14 cellular contexts compared by ENCODE assay signal in the genomic region with DNA sequence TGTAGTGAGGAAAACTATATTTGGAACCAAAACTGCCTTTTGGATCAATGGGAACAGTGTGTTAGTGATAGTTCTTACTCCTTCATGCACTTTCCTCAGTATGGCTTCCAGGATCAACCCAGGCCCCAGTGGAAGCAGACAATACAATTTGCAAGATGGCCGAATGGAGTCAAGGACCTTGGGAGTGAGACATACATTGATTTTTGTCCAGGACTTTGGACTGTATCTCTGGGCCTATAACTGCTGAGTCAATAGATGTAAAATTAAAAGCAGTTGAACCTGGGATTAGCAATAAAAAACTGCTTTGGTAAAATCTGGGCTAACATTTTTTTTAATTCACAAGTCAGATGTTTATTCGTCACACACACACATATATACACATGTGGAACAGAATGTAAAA. TPM values are rescaled to one million over a fixed set of nuclear protein-coding genes. Genes with fewer than 3 reads are reported as not detected.
A peak's percentile ranks its signal among the peaks of the same experiment; 100 is the strongest.
DNase-seq lines count a peak whose midpoint lies in the region; ATAC-seq and TF ChIP-seq lines count a peak whose summit lies in the region.
"Had no signal": no experiment of that assay in that cellular context is flagged by ENCODE, and none has a peak within 500 bp of the region (broad histone marks: within the 10 kb centered on the region; RNA-seq: fewer than 3 reads in every experiment).

No MANE protein-coding gene starts in this region.

- H3K4me1 Mint-ChIP-seq in activated CD4-positive, alpha-beta T cell treated with anti-CD3 and anti-CD28 coated beads for 36 hours: peaks cover 20% of the 10 kb centered on the region
- H3K4me1 Mint-ChIP-seq in glutamatergic neuron (ENCODE audit: low read depth, unreplicated experiment): peaks cover 16% of the 10 kb centered on the region

- H3K27me3 Mint-ChIP-seq in activated CD4-positive, alpha-beta T cell treated with anti-CD3 and anti-CD28 coated beads for 36 hours: no peaks in the 10 kb centered on the region
- no peaks in the 10 kb centered on the region for H3K27me3 Mint-ChIP-seq in glutamatergic neuron (ENCODE audit: unreplicated experiment)
- H3K27me3 Mint-ChIP-seq: activated naive CD8-positive, alpha-beta T cell treated with anti-CD3 and anti-CD28 coated beads for 36 hours had no signal

- CTCF ChIA-PET in activated CD4-positive, alpha-beta T cell treated with anti-CD3 and anti-CD28 coated beads for 36 hours (lab: Charles Lee): no interaction called here

- TF ChIP-seq CTCF in glutamatergic neuron (IDR thresholded peaks at IDR 0.05; ENCODE audit: partially characterized antibody, unreplicated experiment) (no peak), gastrocnemius medialis (IDR thresholded peaks at IDR 0.05 in 4 of 5, conservative IDR thresholded peaks at IDR 0.05 in 1 of 5) (no peak)

- peak overlapping the region in 2 of 4 donors; percentile 28 to 80 for H3K27ac ChIP-seq in gastrocnemius medialis
- H3K27ac ChIP-seq: A549, epithelial cell of prostate had no signal

- peaks cover 23 to 36% of the 10 kb centered on the region in 2 donors for H3K4me1 ChIP-seq in gastrocnemius medialis
- H3K4me1 ChIP-seq: A549 had no signal

- no peak for TF ChIP-seq POLR2A in gastrocnemius medialis (IDR thresholded peaks at IDR 0.05)

- peak overlapping the region; percentile 66 for H3K4me3 Mint-ChIP-seq in activated CD4-positive, alpha-beta T cell treated with anti-CD3 and anti-CD28 coated beads for 36 hours
- H3K4me3 Mint-ChIP-seq in glutamatergic neuron (ENCODE audit: unreplicated experiment): peak overlapping the region; percentile 88

- no peak for DNase-seq in activated CD4-positive, alpha-beta T cell treated with anti-CD3 and anti-CD28 coated beads for 36 hours
- no peak for DNase-seq in activated CD4-positive, alpha-beta T cell treated with anti-CD3 and anti-CD28 coated beads, Interleukin-2, amount 50 U/mL, for 4 hours
- peak; percentile 26 for DNase-seq in RKO (ENCODE audit: low spot score)
- DNase-seq in glutamatergic neuron: no peak
- DNase-seq in gastrocnemius medialis: no peak
- no peak for DNase-seq in middle frontal gyrus (ENCODE audit: extremely low spot score, low spot score)
- no peak for DNase-seq in activated effector memory CD4-positive, alpha-beta T cell treated with Interleukin-2 at 50 U/mL for 16 hours
- DNase-seq: activated naive CD8-positive, alpha-beta T cell treated with anti-CD3 and anti-CD28 coated beads for 36 hours; NCI-H187 had no signal

- ATAC-seq in activated CD4-positive, alpha-beta T cell treated with anti-CD3 and anti-CD28 coated beads for 36 hours: no peak
- no peak for ATAC-seq in gastrocnemius medialis
- ATAC-seq in HG03097 (IDR thresholded peaks at IDR 0.05; ENCODE audit: low FRiP score, unreplicated experiment): no peak
- ATAC-seq: A549; activated CD4-positive, CD25-positive, alpha-beta regulatory T cell treated with anti-CD3 and anti-CD28 coated beads, Interleukin-2, amount 50 U/mL, for 24 hours had no signal

- intact Hi-C loops in activated CD4-positive, alpha-beta T cell treated with anti-CD3 and anti-CD28 coated beads for 36 hours (cut with DNase I, micrococcal nuclease): no loop called here
- intact Hi-C loops in gastrocnemius medialis (cut with DNase I; ENCODE audit: low total_unique reads): loop anchor here (5.0 to 10.0 kb wide), 3 partner anchors 437 to 1627 kb away; a partner anchor contains a TSS

- H3K9me3 ChIP-seq in gastrocnemius medialis: no peaks in the 10 kb centered on the region
- H3K9me3 ChIP-seq: tibial nerve had no signal

- H3K9me3 Mint-ChIP-seq in activated CD4-positive, alpha-beta T cell treated with anti-CD3 and anti-CD28 coated beads for 36 hours (ENCODE audit: low read depth): no peaks in the 10 kb centered on the region
- peaks cover 7% of the 10 kb centered on the region for H3K9me3 Mint-ChIP-seq in glutamatergic neuron (ENCODE audit: unreplicated experiment)
- H3K9me3 Mint-ChIP-seq: activated naive CD8-positive, alpha-beta T cell treated with anti-CD3 and anti-CD28 coated beads for 36 hours had no signal

- in situ Hi-C loops in gastrocnemius medialis (cut with MboI; ENCODE audit: low sequenced_read_pairs in 4 of 4): loop anchor here in 1 of 4 donors (25.0 kb wide), 1 partner anchor 1625 kb away; a partner anchor contains a TSS

- no peaks in the 10 kb centered on the region for H3K36me3 Mint-ChIP-seq in activated CD4-positive, alpha-beta T cell treated with anti-CD3 and anti-CD28 coated beads for 36 hours (ENCODE audit: low read depth)
- H3K36me3 Mint-ChIP-seq in glutamatergic neuron (ENCODE audit: unreplicated experiment): no peaks in the 10 kb centered on the region
- H3K36me3 Mint-ChIP-seq: activated naive CD8-positive, alpha-beta T cell treated with anti-CD3 and anti-CD28 coated beads for 36 hours had no signal

- peak overlapping the region in 3 of 4 donors; percentile 91 to 98 (median 97) for H3K4me3 ChIP-seq in gastrocnemius medialis
- H3K4me3 ChIP-seq: A549 had no signal

- POLR2A ChIA-PET in activated CD4-positive, alpha-beta T cell treated with anti-CD3 and anti-CD28 coated beads for 36 hours (lab: Charles Lee): no interaction called here

- H3K27me3 ChIP-seq in gastrocnemius medialis: no peaks in the 10 kb centered on the region
- H3K27me3 ChIP-seq: tibial nerve had no signal

- H3K36me3 ChIP-seq in gastrocnemius medialis: peaks cover 0 to 19% of the 10 kb centered on the region in 2 donors
- H3K36me3 ChIP-seq: tibial nerve had no signal

- no peak overlapping the region for H3K27ac Mint-ChIP-seq in activated CD4-positive, alpha-beta T cell treated with anti-CD3 and anti-CD28 coated beads for 36 hours
- peak overlapping the region; percentile 17 for H3K27ac Mint-ChIP-seq in glutamatergic neuron (ENCODE audit: unreplicated experiment)
- H3K27ac Mint-ChIP-seq: activated naive CD8-positive, alpha-beta T cell treated with anti-CD3 and anti-CD28 coated beads for 36 hours had no signal

RNA-seq across cellular contexts. Expression of a gene that starts 1.8 kb away (rescaled TPM):
- 1 to 10 TPM in 1 of 2 experiments, under 1 TPM in 1; 0.88 to 1.1 TPM for total RNA-seq in activated CD4-positive, alpha-beta T cell treated with anti-CD3 and anti-CD28 coated beads for 36 hours
- total RNA-seq in glutamatergic neuron (ENCODE audit: unreplicated experiment): 16.9 TPM
- 10 to 100 TPM; 11.7 to 20.6 (median 17.7) TPM for total RNA-seq in gastrocnemius medialis
